Comparison of ENCODE assay signal across 25 cellular contexts in genomic region chr14:36508418-36509051, GRCh38. TPM values are rescaled to one million over a fixed set of nuclear protein-coding genes. Genes with fewer than 3 reads are reported as not detected.
DNase-seq lines count a peak whose midpoint lies in the region; ATAC-seq and TF ChIP-seq lines count a peak whose summit lies in the region.
"Had no signal": no experiment of that assay in that cellular context is flagged by ENCODE, and none has a peak within 500 bp of the region (broad histone marks: within the 10 kb centered on the region; RNA-seq: fewer than 3 reads in every experiment).

No MANE protein-coding gene starts in this region.

- H2BK15ac ChIP-seq in H9 (ENCODE audit: low read depth, low read length): no peak overlapping the region

- H4K91ac ChIP-seq in H9 (ENCODE audit: insufficient read length, low read depth, low read length): no peak overlapping the region

- no peaks in the 10 kb centered on the region for H3K23me2 ChIP-seq in H9 (ENCODE audit: insufficient read length, low read depth, low read length, poor library complexity, severe bottlenecking)

- peaks cover 97% of the 10 kb centered on the region for H3K27me3 Mint-ChIP-seq in H9 (ENCODE audit: low read depth)

- H3K27me3 ChIP-seq in H9 (ENCODE audit: insufficient read depth, low read length) (peaks cover 91% of the 10 kb centered on the region), osteoblast (ENCODE audit: insufficient read depth, low read length) (peaks cover 92% of the 10 kb centered on the region)

- peaks cover 28 to 58% of the 10 kb centered on the region in 2 experiments for H3K4me1 Mint-ChIP-seq in H9

- no peak overlapping the region for H3K4ac ChIP-seq in H9 (ENCODE audit: low read depth, low read length)

- H3K9ac ChIP-seq in H9 (ENCODE audit: extremely low read depth, insufficient read length, low read length): no peak overlapping the region
- H3K9ac ChIP-seq: BLaER1, GM23248 had no signal

- H3K4me1 ChIP-seq in H9 (ENCODE audit: insufficient read depth, low read length) (no peaks in the 10 kb centered on the region), osteoblast (ENCODE audit: insufficient read depth, low read length) (no peaks in the 10 kb centered on the region)
- H3K4me1 ChIP-seq: BLaER1 had no signal

- H4K8ac ChIP-seq in H9 (replicated peaks; ENCODE audit: insufficient read length, low read depth, low read length): no peak overlapping the region

- no peak overlapping the region for H3T11ph ChIP-seq in H9 (ENCODE audit: low read length)

- H3K79me2 ChIP-seq in H9 (ENCODE audit: insufficient read depth, low read length) (no peaks in the 10 kb centered on the region), osteoblast (ENCODE audit: insufficient read depth, low read length) (no peaks in the 10 kb centered on the region)

- no peak overlapping the region for H2BK20ac ChIP-seq in H9 (ENCODE audit: low read depth, low read length, poor library complexity, severe bottlenecking)

- H3K23ac ChIP-seq in H9 (ENCODE audit: insufficient read length, low read depth, low read length): no peak overlapping the region

- peak overlapping the region in 1 of 2 experiments; percentile 73; a peak in 3 of 5 replicates for H3K4me3 Mint-ChIP-seq in H9
- H3K4me3 Mint-ChIP-seq: activated T-helper 1 cell treated with anti-CD3 and anti-CD28 coated beads, Interleukin-12 subunit alpha, Interleukin-12 subunit beta, Interleukin-2, Interleukin-4 antibody, amounts not matched to agents 30 ng/mL and 10 ng/mL and 1 ng/mL, durations not matched to agents 14 hours and 24 hours and 36 hours had no signal

- no peak overlapping the region for H2BK12ac ChIP-seq in H9 (ENCODE audit: insufficient read length, low read depth, low read length)

- DNase-seq in DMS 273 (lab: John Stamatoyannopoulos, UW; ENCODE audit: unreplicated experiment) (peak; percentile 39), DMS 273 treated with DMSO at 0.1 percent for 48 hours (lab: John Stamatoyannopoulos, UW) (no peak), H9 (peak; percentile 61), ecto neural progenitor cell (ENCODE audit: low spot score) (peak; percentile 62), osteoblast (ENCODE audit: insufficient read length, low spot score, missing footprints) (peak; percentile 25)
- DNase-seq in central memory CD4-positive, alpha-beta T cell: no peak
- DNase-seq: activated CD8-positive, alpha-beta memory T cell treated with anti-CD3 and anti-CD28 coated beads for 24 hours; foreskin fibroblast; GM23248; left ventricle myocardium inferior; NCI-H1436 treated with DMSO at 0.1 percent for 48 hours; NCI-H526 treated with DMSO at 0.1 percent for 48 hours; small intestine; stimulated activated CD4-positive, alpha-beta T cell treated with anti-CD3 and anti-CD28 coated beads, Interleukin-4, amount 100 ng/mL, for 4 hours; SW 1271 had no signal

- no peak overlapping the region for H2BK5ac ChIP-seq in H9 (ENCODE audit: insufficient read length, low read length)

- ATAC-seq in GM19397 (IDR thresholded peaks at IDR 0.05; ENCODE audit: unreplicated experiment): no peak
- no peak for ATAC-seq in HG03025 (IDR thresholded peaks at IDR 0.05; ENCODE audit: low FRiP score, unreplicated experiment)

- no peak overlapping the region for H3K56ac ChIP-seq in H9 (ENCODE audit: insufficient read length, low read depth, low read length)

- no peak overlapping the region for H3K27ac ChIP-seq in H9 (ENCODE audit: insufficient read length, low read depth, low read length)
- H3K27ac ChIP-seq in osteoblast (ENCODE audit: low read depth, low read length): no peak overlapping the region
- H3K27ac ChIP-seq: 22Rv1, BLaER1, GM23248, left ventricle myocardium inferior, thoracic aorta, VCaP had no signal

- H3K9me3 ChIP-seq in H9 (ENCODE audit: control insufficient read depth, low read depth, low read length) (no peaks in the 10 kb centered on the region), osteoblast (ENCODE audit: low read depth, low read length) (no peaks in the 10 kb centered on the region)
- H3K9me3 ChIP-seq: left ventricle myocardium inferior, thoracic aorta had no signal

- no peak overlapping the region for H2AFZ ChIP-seq in H9 (ENCODE audit: low read length)
- H2AFZ ChIP-seq in osteoblast (ENCODE audit: low read length): no peak overlapping the region
- H2AFZ ChIP-seq: GM23248 had no signal

- TF ChIP-seq CTCF in H9 (conservative IDR thresholded peaks at IDR 0.05) (no peak), osteoblast (IDR thresholded peaks at IDR 0.05; ENCODE audit: extremely low read depth, low read depth, low read length) (no peak)

- no peak overlapping the region for H3K18ac ChIP-seq in H9 (ENCODE audit: insufficient read length, low read depth, low read length)

- H2AK5ac ChIP-seq in H9 (ENCODE audit: insufficient read length, low read length): no peak overlapping the region

- H3K4me2 ChIP-seq in H9 (ENCODE audit: insufficient read depth, insufficient read length, low read length): peak overlapping the region; percentile 31
- H3K4me2 ChIP-seq in osteoblast (ENCODE audit: insufficient read depth, low read length): no peak overlapping the region
- H3K4me2 ChIP-seq: BLaER1 had no signal

- peaks cover 6 to 16% of the 10 kb centered on the region in 2 experiments; a peak in 4 of 5 replicates for H3K9me3 Mint-ChIP-seq in H9
- H3K9me3 Mint-ChIP-seq: activated T-helper 1 cell treated with anti-CD3 and anti-CD28 coated beads, Interleukin-12 subunit alpha, Interleukin-12 subunit beta, Interleukin-2, Interleukin-4 antibody, amounts not matched to agents 30 ng/mL and 10 ng/mL and 1 ng/mL, durations not matched to agents 14 hours and 24 hours and 36 hours had no signal

- no peak overlapping the region for H3K27ac Mint-ChIP-seq in H9
- H3K27ac Mint-ChIP-seq: activated T-helper 1 cell treated with anti-CD3 and anti-CD28 coated beads, Interleukin-12 subunit alpha, Interleukin-12 subunit beta, Interleukin-2, Interleukin-4 antibody, amounts not matched to agents 30 ng/mL and 10 ng/mL and 1 ng/mL, durations not matched to agents 14 hours and 24 hours and 36 hours had no signal

- H4K20me1 ChIP-seq in H9 (ENCODE audit: control insufficient read depth, insufficient read depth, insufficient read length) (no peaks in the 10 kb centered on the region), osteoblast (ENCODE audit: insufficient read depth, low read length) (no peaks in the 10 kb centered on the region)
- H4K20me1 ChIP-seq: BLaER1 had no signal

- H4K5ac ChIP-seq in H9 (ENCODE audit: insufficient read length, low read depth, low read length): no peak overlapping the region

- H3K14ac ChIP-seq in H9 (ENCODE audit: insufficient read depth, low read length): no peak overlapping the region

- H3K36me3 Mint-ChIP-seq in H9 (ENCODE audit: insufficient read depth in 1 of 3, low read depth in 3 of 3): no peaks in the 10 kb centered on the region; a peak in 2 of 7 replicates

- no CpG with 5 or more reads among the region's 32 CpGs for WGBS in H9 (ENCODE audit: extremely low coverage, insufficient read length, low lambda C conversion rate)

- no peak overlapping the region for H3K4me3 ChIP-seq in osteoblast (ENCODE audit: insufficient read depth, low read length)
- H3K4me3 ChIP-seq: BLaER1, GM23248, left ventricle myocardium inferior, thoracic aorta had no signal

- H3K36me3 ChIP-seq in osteoblast (ENCODE audit: insufficient read depth, low read length): no peaks in the 10 kb centered on the region
- H3K36me3 ChIP-seq: BLaER1, left ventricle myocardium inferior, thoracic aorta had no signal

- H3K79me1 ChIP-seq in H9 (ENCODE audit: insufficient read depth, low read depth, low read length, poor library complexity, severe bottlenecking): no peaks in the 10 kb centered on the region

- no peak overlapping the region for H2BK120ac ChIP-seq in H9 (ENCODE audit: low read depth, low read length, poor library complexity, severe bottlenecking)

RNA-seq across cellular contexts. Expression of gene NKX2-1, which starts 11.5 kb away (rescaled TPM):
- total RNA-seq in H9 (2021): not detected in 2 replicates
- not detected in 2 replicates for total RNA-seq in osteoblast
- total RNA-seq: activated T-helper 1 cell treated with anti-CD3 and anti-CD28 coated beads, Interleukin-12 subunit alpha, Interleukin-12 subunit beta, Interleukin-2, Interleukin-4 antibody, amounts not matched to agents 30 ng/mL and 10 ng/mL and 1 ng/mL, durations not matched to agents 14 hours and 24 hours and 36 hours; GM23248; left ventricle myocardium inferior; LHCN-M2; myocyte; RPMI7951; thoracic aorta had no signal

Comparison
In these comparisons a context has a peak if more than half of its experiments do, and no peak if none do; other contexts are left out.
1. DNase-seq: peak in DMS 273 (single experiment), H9 (single experiment), ecto neural progenitor cell (single experiment) and osteoblast (single experiment); none in DMS 273 treated with DMSO at 0.1 percent for 48 hours (single experiment) and central memory CD4-positive, alpha-beta T cell (single experiment).